In the genomic region with DNA sequence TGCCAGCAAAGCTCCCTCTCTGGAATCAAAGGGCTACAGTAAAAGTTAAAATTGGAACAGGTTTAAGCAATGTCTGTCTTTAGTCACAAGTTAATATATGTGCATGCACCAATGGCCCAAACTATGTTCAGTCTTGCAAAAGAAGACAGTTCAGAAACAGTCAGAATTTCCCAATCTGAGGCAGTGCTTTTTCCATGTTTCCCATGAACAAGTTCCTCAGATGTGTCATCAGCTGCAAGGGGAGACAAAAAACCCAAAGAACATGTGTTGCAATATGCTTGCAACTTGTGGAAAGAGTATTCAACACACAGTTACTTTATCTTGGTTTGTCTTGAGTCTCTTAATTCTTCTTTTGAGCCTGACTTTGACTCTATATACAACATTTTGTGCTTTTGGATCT, we compare ENCODE assay signal across 13 cellular contexts.
DNase-seq lines count a peak whose midpoint lies in the region; ATAC-seq and TF ChIP-seq lines count a peak whose summit lies in the region.
"Had no signal": no experiment of that assay in that cellular context is flagged by ENCODE, and none has a peak within 500 bp of the region (broad histone marks: within the 10 kb centered on the region; RNA-seq: fewer than 3 reads in every experiment).

No MANE protein-coding gene starts in this region.

- no peaks in the 10 kb centered on the region for H3K79me2 ChIP-seq in HCT116 (ENCODE audit: insufficient read depth, low read length)
- no peaks in the 10 kb centered on the region for H3K79me2 ChIP-seq in smooth muscle cell (ENCODE audit: low read depth)

- H4K20me1 ChIP-seq in HCT116 (ENCODE audit: insufficient read depth) (no peaks in the 10 kb centered on the region), smooth muscle cell (ENCODE audit: low read depth) (no peaks in the 10 kb centered on the region)

- H3K27me3 ChIP-seq in HCT116 (ENCODE audit: insufficient read depth, low read length) (no peaks in the 10 kb centered on the region), smooth muscle cell (ENCODE audit: low read depth) (no peaks in the 10 kb centered on the region), upper lobe of left lung (no peaks in the 10 kb centered on the region)

- peak in 1 of 4 donors; percentile 17 for TF ChIP-seq EP300 in upper lobe of left lung (IDR thresholded peaks at IDR 0.05)

- no peak for ATAC-seq in HCT116
- ATAC-seq in upper lobe of left lung (ENCODE audit: low FRiP score in 2 of 2): no peak
- ATAC-seq in GM19035 (IDR thresholded peaks at IDR 0.05; ENCODE audit: unreplicated experiment): no peak
- ATAC-seq in HG02840 (IDR thresholded peaks at IDR 0.05; ENCODE audit: low FRiP score, unreplicated experiment): no peak

- RAD21 ChIA-PET in HCT116 (lab: Charles Lee; ENCODE audit: low non-redundant PET in 1 of 2, low total read pairs in 2 of 2, uncharacterized antibody in 2 of 2, unreplicated experiment in 2 of 2): no interaction called here

- DNase-seq in HCT116 (ENCODE audit: low read depth, low spot score) (no peak), SIG-M5 treated with dmso at 0.1 percent for 504 hours (lab: John Stamatoyannopoulos, UW; ENCODE audit: unreplicated experiment) (peak; percentile 91), fibroblast of mammary gland (ENCODE audit: low read depth) (peak; percentile 98), smooth muscle cell (lab: John Stamatoyannopoulos, UW; ENCODE audit: unreplicated experiment) (no peak), upper lobe of left lung (no peak)
- DNase-seq: cortex of kidney; head of caudate nucleus; lower lobe of right lung; NCI-H510A; SHP77 treated with DMSO at 0.1 percent for 48 hours; stimulated activated CD4-positive, alpha-beta T cell treated with anti-CD3 and anti-CD28 coated beads, Interleukin-2, amount 100 ng/mL, for 48 hours had no signal

- H2AFZ ChIP-seq in HCT116 (ENCODE audit: low read depth, low read length, poor library complexity, severe bottlenecking) (no peak overlapping the region), smooth muscle cell (ENCODE audit: low read depth) (no peak overlapping the region)

- H3K36me3 ChIP-seq in HCT116 (ENCODE audit: control insufficient read depth in 1 of 2, insufficient read depth in 2 of 2, low read length in 2 of 2): no peaks in the 10 kb centered on the region
- no peaks in the 10 kb centered on the region for H3K36me3 ChIP-seq in smooth muscle cell (ENCODE audit: low read depth)
- no peaks in the 10 kb centered on the region for H3K36me3 ChIP-seq in upper lobe of left lung
- H3K36me3 ChIP-seq: lower lobe of right lung had no signal

- TF ChIP-seq POLR2A in HCT116 (IDR thresholded peaks at IDR 0.05; ENCODE audit: borderline replicate concordance, extremely low read depth, insufficient read depth, insufficient read length) (no peak), upper lobe of left lung (IDR thresholded peaks at IDR 0.05) (no peak)

- H3K4me3 ChIP-seq in HCT116 (replicated peaks in 1 of 2; ENCODE audit: low read depth in 1 of 2, low read length in 2 of 2): no peak overlapping the region
- H3K4me3 ChIP-seq in fibroblast of mammary gland (ENCODE audit: control insufficient read depth, low read depth, low read length): no peak overlapping the region
- H3K4me3 ChIP-seq in smooth muscle cell: no peak overlapping the region
- no peak overlapping the region for H3K4me3 ChIP-seq in upper lobe of left lung
- H3K4me3 ChIP-seq: lower lobe of right lung had no signal

- H3K27ac ChIP-seq in HCT116 (ENCODE audit: low read depth, low read length) (no peak overlapping the region), smooth muscle cell (ENCODE audit: low read depth) (peak overlapping the region; percentile 69), upper lobe of left lung (no peak overlapping the region)
- H3K27ac ChIP-seq: lower lobe of right lung had no signal

- POLR2A ChIA-PET in HCT116 (lab: Charles Lee): no interaction called here

- H3K9ac ChIP-seq in HCT116 (ENCODE audit: low read length): no peak overlapping the region
- no peak overlapping the region for H3K9ac ChIP-seq in smooth muscle cell (ENCODE audit: low read depth)

- H3K4me1 ChIP-seq in HCT116 (ENCODE audit: control insufficient read depth in 1 of 2, insufficient read depth in 2 of 2, low read length in 2 of 2) (no peaks in the 10 kb centered on the region), smooth muscle cell (ENCODE audit: low read depth) (peaks cover 7% of the 10 kb centered on the region), upper lobe of left lung (no peaks in the 10 kb centered on the region)
- H3K4me1 ChIP-seq: lower lobe of right lung had no signal

- H3K9me3 ChIP-seq in HCT116 (ENCODE audit: control insufficient read depth in 1 of 2, insufficient read depth in 1 of 2, low read depth in 1 of 2, low read length in 2 of 2) (no peaks in the 10 kb centered on the region), smooth muscle cell (replicated peaks; ENCODE audit: low read depth) (no peaks in the 10 kb centered on the region), upper lobe of left lung (no peaks in the 10 kb centered on the region)
- H3K9me3 ChIP-seq: lower lobe of right lung had no signal

- CTCF ChIA-PET in HCT116 (lab: Charles Lee): no interaction called here

- H3K4me2 ChIP-seq in HCT116 (ENCODE audit: low read length): no peak overlapping the region
- H3K4me2 ChIP-seq in smooth muscle cell: peak overlapping the region; percentile 59

- no peaks in the 10 kb centered on the region for H3K9me2 ChIP-seq in HCT116 (ENCODE audit: insufficient read depth)

- no peak for TF ChIP-seq RAD21 in HCT116 (IDR thresholded peaks at IDR 0.05; ENCODE audit: low read depth)

- H3F3A ChIP-seq in smooth muscle cell (ENCODE audit: low read depth): peaks cover 4% of the 10 kb centered on the region

- TF ChIP-seq CTCF in HCT116 (IDR thresholded peaks at IDR 0.05 in 2 of 3, conservative IDR thresholded peaks at IDR 0.05 in 1 of 3; ENCODE audit: borderline replicate concordance in 1 of 3, insufficient read depth in 1 of 3, low read depth in 2 of 3, low read length in 2 of 3) (no peak), fibroblast of mammary gland (conservative IDR thresholded peaks at IDR 0.05; ENCODE audit: control insufficient read depth, insufficient read depth, low read depth, low read length) (no peak), smooth muscle cell (IDR thresholded peaks at IDR 0.05; ENCODE audit: borderline replicate concordance, insufficient read depth, poor library complexity, severe bottlenecking) (no peak), upper lobe of left lung (IDR thresholded peaks at IDR 0.05) (no peak)

- BruUV-seq in HCT116 (replicated peaks; lab: Mats Ljungman, UMichigan): no TSS peak

- intact Hi-C loops in HCT116 (cut with micrococcal nuclease): no loop called here

TF ChIP-seq in HCT116, 20 proteins besides CTCF, POLR2A, EP300 and RAD21:
- peak; percentile 22; the same call in 1 of the 2 replicates for TF ChIP-seq CEBPB (IDR thresholded peaks at IDR 0.05; ENCODE audit: low read depth)
- no peak for TF ChIP-seq POLR2AphosphoS5 (IDR thresholded peaks at IDR 0.05; ENCODE audit: low read depth, low read length)
- TF ChIP-seq EGR1 (IDR thresholded peaks at IDR 0.05; ENCODE audit: low read depth): no peak
- TF ChIP-seq SIN3A (IDR thresholded peaks at IDR 0.05; ENCODE audit: low read depth): no peak
- no peak for TF ChIP-seq EZH2 (IDR thresholded peaks at IDR 0.05)
- TF ChIP-seq, protein P1, sequence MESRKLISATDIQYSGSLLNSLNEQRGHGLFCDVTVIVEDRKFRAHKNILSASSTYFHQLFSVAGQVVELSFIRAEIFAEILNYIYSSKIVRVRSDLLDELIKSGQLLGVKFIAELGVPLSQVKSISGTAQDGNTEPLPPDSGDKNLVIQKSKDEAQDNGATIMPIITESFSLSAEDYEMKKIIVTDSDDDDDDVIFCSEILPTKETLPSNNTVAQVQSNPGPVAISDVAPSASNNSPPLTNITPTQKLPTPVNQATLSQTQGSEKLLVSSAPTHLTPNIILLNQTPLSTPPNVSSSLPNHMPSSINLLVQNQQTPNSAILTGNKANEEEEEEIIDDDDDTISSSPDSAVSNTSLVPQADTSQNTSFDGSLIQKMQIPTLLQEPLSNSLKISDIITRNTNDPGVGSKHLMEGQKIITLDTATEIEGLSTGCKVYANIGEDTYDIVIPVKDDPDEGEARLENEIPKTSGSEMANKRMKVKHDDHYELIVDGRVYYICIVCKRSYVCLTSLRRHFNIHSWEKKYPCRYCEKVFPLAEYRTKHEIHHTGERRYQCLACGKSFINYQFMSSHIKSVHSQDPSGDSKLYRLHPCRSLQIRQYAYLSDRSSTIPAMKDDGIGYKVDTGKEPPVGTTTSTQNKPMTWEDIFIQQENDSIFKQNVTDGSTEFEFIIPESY (IDR thresholded peaks at IDR 0.05; ENCODE audit: extremely low read depth, insufficient replicate concordance, low read length): no peak

Comparison
In these comparisons a context has a peak if more than half of its experiments do, and no peak if none do; other contexts are left out.
1. DNase-seq: peak in SIG-M5 treated with dmso at 0.1 percent for 504 hours (single experiment) and fibroblast of mammary gland (single experiment); none in HCT116 (single experiment), smooth muscle cell (single experiment) and upper lobe of left lung (0 of 2).